26 cellular contexts compared by ENCODE assay signal in the genomic region with DNA sequence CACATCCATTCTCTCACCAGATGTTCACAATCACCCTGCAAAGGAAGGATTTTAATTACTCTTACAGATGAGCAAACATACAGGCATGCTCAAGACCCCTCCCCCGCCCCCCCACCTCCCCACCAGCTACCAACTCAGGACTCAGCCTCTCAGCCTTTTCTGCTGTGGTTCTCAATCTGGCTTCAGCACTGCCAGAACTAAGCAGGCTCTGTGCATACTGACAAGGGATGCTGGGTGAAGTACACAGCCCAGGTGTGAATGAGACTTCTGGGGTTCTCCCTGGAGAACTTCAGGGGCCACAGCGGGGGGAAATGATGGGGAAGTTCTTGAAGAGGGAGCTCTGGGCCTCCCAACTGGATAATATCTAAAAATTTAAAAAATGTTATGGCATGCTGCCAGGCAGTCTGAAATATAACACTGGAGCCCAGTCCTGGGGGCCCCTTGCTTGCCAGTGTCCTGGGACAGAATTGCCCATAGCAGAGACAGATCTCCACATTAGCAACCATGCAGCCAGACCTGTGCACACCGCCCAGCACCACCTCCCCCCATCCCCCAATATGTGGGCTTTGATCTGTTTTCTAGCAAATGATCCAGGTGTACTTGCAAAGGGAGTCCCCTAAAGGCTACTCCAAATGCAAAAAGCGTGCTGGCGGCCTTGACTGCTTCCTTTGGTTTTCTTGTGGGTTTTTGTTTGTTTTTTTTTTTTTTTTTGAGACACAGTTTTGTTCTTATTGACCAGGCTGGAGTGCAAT. TPM values are rescaled to one million over a fixed set of nuclear protein-coding genes. Genes with fewer than 3 reads are reported as not detected.
A peak's percentile ranks its signal among the peaks of the same experiment; 100 is the strongest.
DNase-seq lines count a peak whose midpoint lies in the region; ATAC-seq and TF ChIP-seq lines count a peak whose summit lies in the region.
"Had no signal": no experiment of that assay in that cellular context is flagged by ENCODE, and none has a peak within 500 bp of the region (broad histone marks: within the 10 kb centered on the region; RNA-seq: fewer than 3 reads in every experiment).

No MANE protein-coding gene starts in this region.

- DNase-seq in EL (peak; percentile 47), Panc1 (ENCODE audit: low read depth, low spot score) (no peak), chondrocyte (ENCODE audit: low spot score) (no peak), mesothelial cell of epicardium (ENCODE audit: low spot score in 2 of 2, unreplicated experiment in 2 of 2) (no peak), WERI-Rb-1 (no peak), D341Med (ENCODE audit: low spot score) (no peak), NCI-H1436 (lab: John Stamatoyannopoulos, UW) (no peak)
- DNase-seq: activated CD4-positive, alpha-beta T cell treated with anti-CD3 and anti-CD28 coated beads, Interleukin-2, amount 10 ng/mL, durations not matched to agents 7 days and 5 days; activated CD8-positive, alpha-beta memory T cell treated with anti-CD3 and anti-CD28 coated beads, Interleukin-2, amount 10 ng/mL, durations not matched to agents 7 days and 5 days; activated naive CD4-positive, alpha-beta T cell treated with anti-CD3 and anti-CD28 coated beads for 36 hours; caudate nucleus; dermis blood vessel endothelial cell; heart right ventricle; Karpas-422; left cardiac atrium; naive thymus-derived CD8-positive, alpha-beta T cell; NCI-H1694; NCI-H524 had no signal

- no peak for TF ChIP-seq CTCF in Panc1 (IDR thresholded peaks at IDR 0.05)
- no peak for TF ChIP-seq CTCF in chondrocyte (IDR thresholded peaks at IDR 0.05)
- no peak for TF ChIP-seq CTCF in mesothelial cell of epicardium (IDR thresholded peaks at IDR 0.05; ENCODE audit: unreplicated experiment)
- TF ChIP-seq CTCF in WERI-Rb-1 (IDR thresholded peaks at IDR 0.05; ENCODE audit: low read depth, low read length) = no peak

- H3K27ac Mint-ChIP-seq in chondrocyte (ENCODE audit: unreplicated experiment) = peak overlapping the region; percentile 5
- peak overlapping the region; percentile 64 for H3K27ac Mint-ChIP-seq in mesothelial cell of epicardium
- H3K27ac Mint-ChIP-seq: activated CD4-positive, alpha-beta T cell treated with anti-CD3 and anti-CD28 coated beads, Interleukin-2, amount 10 ng/mL, durations not matched to agents 7 days and 5 days; activated CD8-positive, alpha-beta memory T cell treated with anti-CD3 and anti-CD28 coated beads, Interleukin-2, amount 10 ng/mL, durations not matched to agents 7 days and 5 days; activated naive CD4-positive, alpha-beta T cell treated with anti-CD3 and anti-CD28 coated beads for 36 hours had no signal

- H3K27me3 ChIP-seq in Panc1 (ENCODE audit: control insufficient read depth, insufficient read depth, low read length) (no peaks in the 10 kb centered on the region), WERI-Rb-1 (ENCODE audit: insufficient read depth, low read depth, severe bottlenecking) (no peaks in the 10 kb centered on the region)
- H3K27me3 ChIP-seq: heart right ventricle had no signal

- H3K27ac ChIP-seq in Panc1 (ENCODE audit: low read length) (no peak overlapping the region), WERI-Rb-1 (no peak overlapping the region)
- H3K27ac ChIP-seq: heart right ventricle, SK-N-MC had no signal

- H3K9me3 ChIP-seq in Panc1 (ENCODE audit: control insufficient read depth, insufficient read depth, low read depth, low read length) (peaks cover 13% of the 10 kb centered on the region), WERI-Rb-1 (ENCODE audit: severe bottlenecking) (peaks cover 6% of the 10 kb centered on the region)

- H3K27me3 Mint-ChIP-seq in chondrocyte (ENCODE audit: low read depth) = no peaks in the 10 kb centered on the region
- no peaks in the 10 kb centered on the region for H3K27me3 Mint-ChIP-seq in mesothelial cell of epicardium (ENCODE audit: low read depth)
- H3K27me3 Mint-ChIP-seq: activated CD4-positive, alpha-beta T cell treated with anti-CD3 and anti-CD28 coated beads, Interleukin-2, amount 10 ng/mL, durations not matched to agents 7 days and 5 days; activated CD8-positive, alpha-beta memory T cell treated with anti-CD3 and anti-CD28 coated beads, Interleukin-2, amount 10 ng/mL, durations not matched to agents 7 days and 5 days had no signal

- peaks cover 18% of the 10 kb centered on the region for H3K4me1 Mint-ChIP-seq in chondrocyte (ENCODE audit: low read depth)
- peaks cover 26% of the 10 kb centered on the region for H3K4me1 Mint-ChIP-seq in mesothelial cell of epicardium
- H3K4me1 Mint-ChIP-seq: activated CD4-positive, alpha-beta T cell treated with anti-CD3 and anti-CD28 coated beads, Interleukin-2, amount 10 ng/mL, durations not matched to agents 7 days and 5 days; activated CD8-positive, alpha-beta memory T cell treated with anti-CD3 and anti-CD28 coated beads, Interleukin-2, amount 10 ng/mL, durations not matched to agents 7 days and 5 days; naive thymus-derived CD8-positive, alpha-beta T cell had no signal

- peak; percentile 57; the same call in 1 of the 2 replicates for ATAC-seq in Panc1
- ATAC-seq: activated CD8-positive, alpha-beta memory T cell treated with anti-CD3 and anti-CD28 coated beads, Interleukin-2, amount 10 ng/mL, durations not matched to agents 7 days and 5 days; left cardiac atrium; naive thymus-derived CD8-positive, alpha-beta T cell had no signal

- POLR2A ChIA-PET in Panc1 (lab: Charles Lee) = no interaction called here

- in situ Hi-C loops in Panc1 (cut with HindIII; ENCODE audit: low pct_unique_long_range_greater_than_20kb, low sequenced_read_pairs) = no loop called here

- H3K4me1 ChIP-seq in Panc1 (ENCODE audit: control insufficient read depth, insufficient read depth, low read length) = no peaks in the 10 kb centered on the region

- no peaks in the 10 kb centered on the region for H3K36me3 ChIP-seq in Panc1 (ENCODE audit: control insufficient read depth, insufficient read depth, low read length)
- H3K36me3 ChIP-seq in WERI-Rb-1 = peaks cover 14% of the 10 kb centered on the region

- no peak overlapping the region for H3K4me3 Mint-ChIP-seq in chondrocyte (ENCODE audit: unreplicated experiment)
- H3K4me3 Mint-ChIP-seq in mesothelial cell of epicardium = no peak overlapping the region
- H3K4me3 Mint-ChIP-seq: activated CD4-positive, alpha-beta T cell treated with anti-CD3 and anti-CD28 coated beads, Interleukin-2, amount 10 ng/mL, durations not matched to agents 7 days and 5 days; activated CD8-positive, alpha-beta memory T cell treated with anti-CD3 and anti-CD28 coated beads, Interleukin-2, amount 10 ng/mL, durations not matched to agents 7 days and 5 days; activated naive CD4-positive, alpha-beta T cell treated with anti-CD3 and anti-CD28 coated beads for 36 hours had no signal

- no peak overlapping the region for H3K4me3 ChIP-seq in Panc1 (ENCODE audit: low read depth in 2 of 2, low read length in 2 of 2)
- no peak overlapping the region for H3K4me3 ChIP-seq in WERI-Rb-1 (ENCODE audit: low read depth, low read length)
- H3K4me3 ChIP-seq: heart right ventricle, SK-N-MC had no signal

- intact Hi-C loops in Panc1 (cut with micrococcal nuclease; ENCODE audit: unreplicated experiment) = no loop called here

- no TSS peak for BruUV-seq in Panc1 (replicated peaks; lab: Mats Ljungman, UMichigan)

- peaks cover 25% of the 10 kb centered on the region for H3K36me3 Mint-ChIP-seq in chondrocyte (ENCODE audit: low read depth)
- H3K36me3 Mint-ChIP-seq in mesothelial cell of epicardium = peaks cover 23% of the 10 kb centered on the region

- CTCF ChIA-PET in Panc1 (lab: Charles Lee) = interaction anchor here (0.6 kb wide), 1 partner anchor 95 kb away, joined by 3 read pairs; no protein-coding TSS in a partner anchor

- peaks cover 4% of the 10 kb centered on the region for H3K9me3 Mint-ChIP-seq in chondrocyte (ENCODE audit: low read depth)
- H3K9me3 Mint-ChIP-seq in mesothelial cell of epicardium = peaks cover 15% of the 10 kb centered on the region

RNA-seq across cellular contexts. Expression of a gene that starts 41.4 kb away (rescaled TPM):
- total RNA-seq in Panc1 (2021; ENCODE audit: unreplicated experiment) (not detected), chondrocyte (not detected in 3 replicates), mesothelial cell of epicardium (not detected in 3 replicates)
- polyA plus RNA-seq in Panc1 (2012; ENCODE audit: insufficient read length) = not detected
- total RNA-seq: activated CD4-positive, alpha-beta T cell treated with anti-CD3 and anti-CD28 coated beads, Interleukin-2, amount 10 ng/mL, durations not matched to agents 7 days and 5 days; activated CD8-positive, alpha-beta memory T cell treated with anti-CD3 and anti-CD28 coated beads, Interleukin-2, amount 10 ng/mL, durations not matched to agents 7 days and 5 days; activated naive CD4-positive, alpha-beta T cell treated with anti-CD3 and anti-CD28 coated beads for 36 hours; dermis blood vessel endothelial cell; fibroblast of lung; HT1080; mesenteric fat pad; naive thymus-derived CD8-positive, alpha-beta T cell; osteocyte; renal cortical epithelial cell; subcutaneous adipose tissue; T-helper 2 cell treated with Interferon-gamma antibody and Interleukin-4, amounts not matched to agents 100 ng/mL and 5 ng/mL, for 36 hours had no signal
- polyA plus RNA-seq: fibroblast of lung; naive thymus-derived CD8-positive, alpha-beta T cell had no signal
